ENCODE assay signal across 10 cellular contexts in the genomic region with DNA sequence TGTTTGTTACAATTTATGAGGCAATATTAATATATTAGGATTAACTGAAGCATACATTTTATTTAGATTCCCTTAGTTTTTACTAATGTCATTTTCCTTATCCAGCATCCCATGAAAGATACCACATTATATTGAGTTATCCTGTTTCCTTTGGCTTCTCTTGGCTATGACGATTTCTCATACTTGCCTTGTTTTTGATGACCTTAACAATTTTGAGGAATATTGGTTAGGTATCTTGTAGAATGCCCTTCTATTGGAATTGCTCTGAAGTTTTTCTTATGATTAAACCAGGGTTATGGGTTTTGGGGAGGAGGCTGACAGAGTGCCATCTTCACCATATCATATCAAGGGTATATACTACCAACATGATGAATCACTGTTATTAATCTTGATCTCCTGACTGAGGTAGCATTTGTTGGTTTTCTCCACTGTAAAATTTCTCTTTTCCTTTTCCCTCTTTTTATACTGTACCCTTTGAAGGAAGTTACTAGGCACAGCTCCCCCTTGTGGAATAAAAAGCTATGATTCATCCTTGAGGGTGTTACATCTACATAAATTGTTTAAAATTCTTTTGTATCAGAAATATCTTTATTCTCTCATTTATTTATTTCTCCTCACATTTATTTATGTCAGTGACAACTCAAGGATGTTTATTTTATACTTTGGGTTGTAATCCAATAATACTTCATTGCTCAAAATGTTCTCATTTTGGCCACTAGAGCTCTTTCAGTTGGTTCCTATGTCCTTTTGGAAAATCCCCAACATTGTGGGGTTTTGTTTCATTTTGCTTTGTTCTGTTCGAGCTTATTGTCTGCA.
DNase-seq lines count a peak whose midpoint lies in the region; ATAC-seq, FAIRE-seq and TF ChIP-seq lines count a peak whose summit lies in the region.
"Had no signal": no experiment of that assay in that cellular context is flagged by ENCODE, and none has a peak within 500 bp of the region (broad histone marks: within the 10 kb centered on the region; RNA-seq: fewer than 3 reads in every experiment).

No MANE protein-coding gene starts in this region.

- ATAC-seq in HG02588 (IDR thresholded peaks at IDR 0.05; ENCODE audit: unreplicated experiment) (peak; percentile 62), GM21447 (IDR thresholded peaks at IDR 0.05; ENCODE audit: unreplicated experiment) (no peak)

- peak; percentile 84 for FAIRE-seq in kidney (lab: Jason Lieb, UNC)
- FAIRE-seq: A204.1 had no signal

- peak; percentile 46 for TF ChIP-seq CTCF in kidney (IDR thresholded peaks at IDR 0.05; ENCODE audit: borderline replicate concordance, extremely low read depth, insufficient read depth)

- no peak overlapping the region for H3K27ac ChIP-seq in kidney (ENCODE audit: low read depth in 2 of 2, low read length in 2 of 2)

- intact Hi-C loops in kidney (cut with DNase I) = no loop called here

- H3K9ac ChIP-seq in kidney (ENCODE audit: low read length in 2 of 2) = no peak overlapping the region

- no peaks in the 10 kb centered on the region for H3K9me3 ChIP-seq in kidney (ENCODE audit: control insufficient read depth in 1 of 2, low read length in 2 of 2)

- DNase-seq in DMS 273 (lab: John Stamatoyannopoulos, UW; ENCODE audit: unreplicated experiment) = peak; percentile 53
- DNase-seq in DMS 273 treated with DMSO at 0.1 percent for 48 hours (lab: John Stamatoyannopoulos, UW) = no peak
- peak; percentile 2 for DNase-seq in SW480 (ENCODE audit: low spot score)
- no peak for DNase-seq in kidney
- no peak for DNase-seq in DMS114 treated with DMSO at 0.1 percent for 48 hours (lab: John Stamatoyannopoulos, UW; ENCODE audit: unreplicated experiment)
- DNase-seq in kidney glomerular epithelial cell (lab: John Stamatoyannopoulos, UW) = no peak
- DNase-seq: left cardiac atrium had no signal

- H3K4me3 ChIP-seq in kidney (ENCODE audit: low read length in 2 of 2) = no peak overlapping the region

- no peaks in the 10 kb centered on the region for H3K4me1 ChIP-seq in kidney (ENCODE audit: control insufficient read depth in 1 of 2, insufficient read depth in 1 of 2, low read depth in 1 of 2, low read length in 2 of 2)

- no peaks in the 10 kb centered on the region for H3K36me3 ChIP-seq in kidney (ENCODE audit: control insufficient read depth in 1 of 2, insufficient read depth in 2 of 2, low read length in 2 of 2)

Comparison
In these comparisons a context has a peak if more than half of its experiments do, and no peak if none do; other contexts are left out.
1. DNase-seq: peak in DMS 273 (single experiment) and SW480 (single experiment); none in DMS 273 treated with DMSO at 0.1 percent for 48 hours (single experiment), kidney (single experiment), DMS114 treated with DMSO at 0.1 percent for 48 hours (single experiment) and kidney glomerular epithelial cell (single experiment).